Comparison of ENCODE assay signal across 1 cellular context in genomic region chr5:178212241-178213002, GRCh38.
A peak's percentile ranks its signal among the peaks of the same experiment; 100 is the strongest.
TF ChIP-seq lines count a peak whose summit lies in the region.

No MANE protein-coding gene starts in this region.

TF ChIP-seq in K562, 482 proteins besides CTCF, POLR2A, EP300 and RAD21:
- TF ChIP-seq PREB (CRISPR knock-in tag; IDR thresholded peaks at IDR 0.05) (0 out of 2 replicates have a peak, but pooled peaks have one; percentile 26), TAF1 (IDR thresholded peaks at IDR 0.05; ENCODE audit: control insufficient read depth, extremely low read depth, insufficient read depth, low read length, severe bottlenecking) (peak; percentile 8), SMAD3 (CRISPR knock-in tag; conservative IDR thresholded peaks at IDR 0.05) (0 out of 2 replicates have a peak, but pooled peaks have one; percentile 15), SIN3A (IDR thresholded peaks at IDR 0.05; ENCODE audit: borderline replicate concordance in 2 of 2, control insufficient read depth in 1 of 2, low read depth in 2 of 2, low read length in 2 of 2) (0 out of 4 replicates have a peak, but pooled peaks of 1 of the 2 experiments have one; percentile 54), NCOR1 (IDR thresholded peaks at IDR 0.05) (0 out of 2 replicates have a peak, but pooled peaks have one; percentile 2), SUPT5H (IDR thresholded peaks at IDR 0.05) (peak; percentile 58), ZBTB11 (CRISPR knock-in tag; IDR thresholded peaks at IDR 0.05) (0 out of 6 replicates have a peak, but pooled peaks of 1 of the 3 experiments have one; percentile 20), POLR2B (IDR thresholded peaks at IDR 0.05; ENCODE audit: low read depth, partially characterized antibody) (peak; percentile 59), SIRT6 (IDR thresholded peaks at IDR 0.05; ENCODE audit: low read depth, low read length) (peak; percentile 42), CBX3 (IDR thresholded peaks at IDR 0.05; ENCODE audit: borderline replicate concordance in 1 of 2, low read length in 2 of 2) (0 out of 3 replicates have a peak, but pooled peaks of 1 of the 2 experiments have one; percentile 15), SMAD1 (IDR thresholded peaks at IDR 0.05; ENCODE audit: low read depth, low read length, partially characterized antibody) (peak; percentile 26), THRB (CRISPR knock-in tag; conservative IDR thresholded peaks at IDR 0.05) (no peak), HNRNPUL1 (IDR thresholded peaks at IDR 0.05; ENCODE audit: low read length) (0 out of 2 replicates have a peak, but pooled peaks have one; percentile 2), ZBTB40 (IDR thresholded peaks at IDR 0.05) (no peak), ZBTB40 (CRISPR knock-in tag; IDR thresholded peaks at IDR 0.05) (0 out of 2 replicates have a peak, but pooled peaks have one; percentile 13), SNRNP70 (optimal IDR thresholded peaks at IDR 0.05; ENCODE audit: low read depth, low read length) (peak; percentile 77), E2F4 (CRISPR knock-in tag; IDR thresholded peaks at IDR 0.05; ENCODE audit: low read depth) (no peak), ZNF780A (CRISPR knock-in tag; IDR thresholded peaks at IDR 0.05) (no peak), ZBED1 (IDR thresholded peaks at IDR 0.05) (no peak), RBFOX2 (IDR thresholded peaks at IDR 0.05; ENCODE audit: low read depth, low read length) (no peak), POLR2AphosphoS5 (IDR thresholded peaks at IDR 0.05; ENCODE audit: control insufficient read depth, insufficient read depth, low read depth, low read length) (peak; percentile 57), ARHGAP35 (IDR thresholded peaks at IDR 0.05; ENCODE audit: partially characterized antibody) (no peak), MYNN (IDR thresholded peaks at IDR 0.05) (peak; percentile 54; the same call in 1 of the 2 replicates), MYNN (CRISPR knock-in tag; IDR thresholded peaks at IDR 0.05) (no peak), KAT8 (IDR thresholded peaks at IDR 0.05; ENCODE audit: low read depth) (no peak), FOXK2 (conservative IDR thresholded peaks at IDR 0.05 in 1 of 2, IDR thresholded peaks at IDR 0.05 in 1 of 2; ENCODE audit: low read depth in 2 of 2) (no peak), E2F8 (IDR thresholded peaks at IDR 0.05; ENCODE audit: low read depth, partially characterized antibody) (peak; percentile 30)
TF ChIP-seq in K562: peak in this region for 17.
